26 cellular contexts compared by ENCODE assay signal in the genomic region with DNA sequence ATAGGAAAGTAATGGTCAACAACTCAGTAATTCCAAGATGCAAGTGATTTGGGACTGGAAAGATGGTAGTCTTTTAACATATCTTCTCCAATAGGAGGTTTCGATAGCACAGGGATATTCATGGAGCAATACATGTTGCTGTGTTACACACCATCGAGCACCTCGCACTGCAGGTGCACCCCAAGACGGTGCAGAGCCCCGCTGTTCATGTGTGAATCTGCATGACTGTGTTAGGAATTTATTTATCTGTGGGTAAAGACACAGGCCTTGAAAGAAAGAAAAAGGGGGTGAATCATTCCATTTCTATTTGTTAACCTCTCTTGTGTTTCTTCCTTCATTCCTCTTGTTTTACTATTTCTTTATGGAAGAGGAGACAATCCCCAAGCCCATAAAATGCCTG.
"Had no signal": no experiment of that assay in that cellular context is flagged by ENCODE, and none has a peak within 500 bp of the region (broad histone marks: within the 10 kb centered on the region; RNA-seq: fewer than 3 reads in every experiment).

No MANE protein-coding gene starts in this region.

- H3K4me1 Mint-ChIP-seq: immature natural killer cell had no signal

- H3K36me3 Mint-ChIP-seq: activated CD8-positive, alpha-beta memory T cell treated with anti-CD3 and anti-CD28 coated beads, Interleukin-2, amount 10 ng/mL, durations not matched to agents 7 days and 5 days; activated naive CD4-positive, alpha-beta T cell treated with anti-CD3 and anti-CD28 coated beads, Interleukin-2, amount 50 U/mL, for 24 hours; immature natural killer cell; naive thymus-derived CD8-positive, alpha-beta T cell had no signal

- H3K27me3 ChIP-seq: heart left ventricle, spleen had no signal

- H3K9me3 Mint-ChIP-seq: activated CD4-positive, alpha-beta T cell treated with anti-CD3 and anti-CD28 coated beads, Interleukin-2, amount 10 ng/mL, durations not matched to agents 24 days and 14 days; activated CD8-positive, alpha-beta T cell treated with anti-CD3 and anti-CD28 coated beads for 36 hours; activated naive CD4-positive, alpha-beta T cell treated with anti-CD3 and anti-CD28 coated beads, Interleukin-2, amount 50 U/mL, for 24 hours; activated naive CD8-positive, alpha-beta T cell treated with anti-CD3 and anti-CD28 coated beads, Interleukin-2, amount 50 U/mL, for 24 hours; activated T-helper 2 cell treated with anti-CD3 and anti-CD28 coated beads, Interferon-gamma antibody, Interleukin-2, Interleukin-4, amounts not matched to agents 10 μg/mL and 5 μg/mL and 100 μg/mL, durations not matched to agents 14 hours and 24 hours and 36 hours; effector memory CD8-positive, alpha-beta T cell; naive thymus-derived CD8-positive, alpha-beta T cell had no signal

- H3K27me3 Mint-ChIP-seq: activated CD8-positive, alpha-beta T cell treated with anti-CD3 and anti-CD28 coated beads for 36 hours; activated naive CD4-positive, alpha-beta T cell treated with anti-CD3 and anti-CD28 coated beads, Interleukin-2, amount 50 U/mL, for 24 hours; activated naive CD8-positive, alpha-beta T cell treated with anti-CD3 and anti-CD28 coated beads, Interleukin-2, amount 50 U/mL, for 24 hours had no signal

- DNase-seq: activated CD4-positive, alpha-beta T cell treated with anti-CD3 and anti-CD28 coated beads, Interleukin-2, amount 10 ng/mL, durations not matched to agents 24 days and 14 days; activated CD4-positive, CD25-positive, alpha-beta regulatory T cell treated with anti-CD3 and anti-CD28 coated beads, Interleukin-2, amount 50 U/mL, for 72 hours; activated CD8-positive, alpha-beta memory T cell treated with anti-CD3 and anti-CD28 coated beads, Interleukin-2, amount 10 ng/mL, durations not matched to agents 7 days and 5 days; activated CD8-positive, alpha-beta T cell treated with anti-CD3 and anti-CD28 coated beads for 36 hours; activated naive CD8-positive, alpha-beta T cell treated with anti-CD3 and anti-CD28 coated beads, Interleukin-2, amount 50 U/mL, for 24 hours; activated T-cell treated with anti-CD3 and anti-CD28 coated beads, Interleukin-2, amount 50 U/mL, for 48 hours; amygdala; cortex of kidney; effector memory CD8-positive, alpha-beta T cell; erythroblast; heart left ventricle; hypothalamus; immature natural killer cell; kidney; left colon; mammary epithelial cell; midbrain; naive thymus-derived CD8-positive, alpha-beta T cell; right cardiac atrium; spleen; stimulated activated naive CD8-positive, alpha-beta T cell treated with anti-CD3 and anti-CD28 coated beads, Interleukin-15, Interleukin-2, amounts not matched to agents 100 U/mL and 50 U/mL, for 24 hours; T-helper 9 cell; trophoblast cell had no signal

- H3K36me3 ChIP-seq: heart left ventricle, spleen, thoracic aorta had no signal

- H3K27ac ChIP-seq: heart left ventricle, thoracic aorta had no signal

- H3K4me3 Mint-ChIP-seq: activated CD4-positive, alpha-beta T cell treated with anti-CD3 and anti-CD28 coated beads, Interleukin-2, amount 10 ng/mL, durations not matched to agents 24 days and 14 days; activated CD8-positive, alpha-beta memory T cell treated with anti-CD3 and anti-CD28 coated beads, Interleukin-2, amount 10 ng/mL, durations not matched to agents 7 days and 5 days; activated CD8-positive, alpha-beta T cell treated with anti-CD3 and anti-CD28 coated beads for 36 hours; activated naive CD4-positive, alpha-beta T cell treated with anti-CD3 and anti-CD28 coated beads, Interleukin-2, amount 50 U/mL, for 24 hours; activated naive CD8-positive, alpha-beta T cell treated with anti-CD3 and anti-CD28 coated beads, Interleukin-2, amount 50 U/mL, for 24 hours; effector memory CD8-positive, alpha-beta T cell; immature natural killer cell; naive thymus-derived CD8-positive, alpha-beta T cell had no signal

- H3K9me3 ChIP-seq: heart left ventricle, spleen, thoracic aorta had no signal

- ATAC-seq: activated CD8-positive, alpha-beta memory T cell treated with anti-CD3 and anti-CD28 coated beads, Interleukin-2, amount 10 ng/mL, durations not matched to agents 7 days and 5 days; activated CD8-positive, alpha-beta T cell treated with anti-CD3 and anti-CD28 coated beads for 36 hours; activated naive CD8-positive, alpha-beta T cell treated with anti-CD3 and anti-CD28 coated beads, Interleukin-2, amount 50 U/mL, for 24 hours; effector memory CD8-positive, alpha-beta T cell; left colon; naive thymus-derived CD8-positive, alpha-beta T cell; stimulated activated naive CD8-positive, alpha-beta T cell treated with anti-CD3 and anti-CD28 coated beads, Interleukin-15, Interleukin-2, amounts not matched to agents 100 U/mL and 50 U/mL, for 24 hours had no signal

- H3K27ac Mint-ChIP-seq: activated CD4-positive, alpha-beta T cell treated with anti-CD3 and anti-CD28 coated beads, Interleukin-2, amount 10 ng/mL, durations not matched to agents 24 days and 14 days; activated CD8-positive, alpha-beta memory T cell treated with anti-CD3 and anti-CD28 coated beads, Interleukin-2, amount 10 ng/mL, durations not matched to agents 7 days and 5 days; activated CD8-positive, alpha-beta T cell treated with anti-CD3 and anti-CD28 coated beads for 36 hours; activated naive CD4-positive, alpha-beta T cell treated with anti-CD3 and anti-CD28 coated beads, Interleukin-2, amount 50 U/mL, for 24 hours; activated T-helper 2 cell treated with anti-CD3 and anti-CD28 coated beads, Interferon-gamma antibody, Interleukin-2, Interleukin-4, amounts not matched to agents 10 μg/mL and 5 μg/mL and 100 μg/mL, durations not matched to agents 14 hours and 24 hours and 36 hours; effector memory CD8-positive, alpha-beta T cell; immature natural killer cell had no signal

- H3K4me3 ChIP-seq: heart left ventricle, spleen, thoracic aorta had no signal
